18 cellular contexts compared by ENCODE assay signal in the genomic region with DNA sequence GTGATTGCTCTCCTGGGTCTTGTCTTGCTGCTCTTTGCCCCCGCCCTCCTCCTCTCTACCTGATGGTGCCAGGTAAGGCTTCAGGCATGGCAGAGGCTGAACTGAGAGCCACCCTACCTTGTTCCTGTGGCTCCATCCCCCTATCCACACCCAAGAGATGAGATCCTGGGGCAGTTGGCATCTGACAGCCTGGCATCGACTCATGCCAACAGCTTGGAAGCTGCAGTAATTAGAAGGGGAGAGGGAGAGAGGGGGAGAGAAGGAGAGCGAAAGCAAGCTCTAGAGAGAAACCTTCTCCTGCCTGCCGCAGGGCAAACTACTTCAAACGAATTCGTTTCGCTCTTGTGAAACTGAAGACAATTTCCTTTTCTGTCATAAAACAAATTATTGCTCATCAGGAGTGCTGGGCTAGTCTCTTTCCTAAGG. TPM values are rescaled to one million over a fixed set of nuclear protein-coding genes. Genes with fewer than 3 reads are reported as not detected.
DNase-seq lines count a peak whose midpoint lies in the region; ATAC-seq, FAIRE-seq and TF ChIP-seq lines count a peak whose summit lies in the region.
"Had no signal": no experiment of that assay in that cellular context is flagged by ENCODE, and none has a peak within 500 bp of the region (broad histone marks: within the 10 kb centered on the region; RNA-seq: fewer than 3 reads in every experiment).

No MANE protein-coding gene starts in this region.

- H3K9me2 ChIP-seq in PC-9 (ENCODE audit: insufficient read depth) = no peaks in the 10 kb centered on the region

- peak; percentile 37 for ATAC-seq in foreskin keratinocyte
- ATAC-seq: upper lobe of right lung had no signal

- no peak overlapping the region for H3K4me3 ChIP-seq in PC-9
- H3K4me3 ChIP-seq: cardiac muscle cell, left ventricle myocardium inferior, neural progenitor cell, upper lobe of right lung had no signal

- BruUV-seq in PC-9 (replicated peaks; lab: Mats Ljungman, UMichigan) = no TSS peak

- H3K27me3 ChIP-seq in PC-9 (ENCODE audit: insufficient read depth, low read depth) = no peaks in the 10 kb centered on the region
- H3K27me3 ChIP-seq in foreskin keratinocyte = peaks cover 7% of the 10 kb centered on the region
- H3K27me3 ChIP-seq: cardiac muscle cell, upper lobe of right lung had no signal

- no peak for FAIRE-seq in GM19239 (lab: Jason Lieb, UNC)
- FAIRE-seq: A204.1 had no signal

- intact Hi-C loops in PC-9 (cut with micrococcal nuclease; ENCODE audit: unreplicated experiment) = no loop called here

- no peaks in the 10 kb centered on the region for H3K36me3 ChIP-seq in PC-9 (ENCODE audit: low read depth)
- H3K36me3 ChIP-seq: cardiac muscle cell, left ventricle myocardium inferior, neural progenitor cell, upper lobe of right lung had no signal

- H3K4me1 ChIP-seq in PC-9 (replicated peaks; ENCODE audit: insufficient read depth) (peaks cover 55% of the 10 kb centered on the region), foreskin keratinocyte (peaks cover 16% of the 10 kb centered on the region)
- H3K4me1 ChIP-seq: left ventricle myocardium inferior, upper lobe of right lung had no signal

- no peaks in the 10 kb centered on the region for H3K79me2 ChIP-seq in PC-9 (ENCODE audit: low read depth)

- CTCF ChIA-PET in PC-9 (lab: Charles Lee) = no interaction called here

- H3K4me2 ChIP-seq in PC-9 = peak overlapping the region; percentile 64
- H3K4me2 ChIP-seq: KMS-11, neural progenitor cell had no signal

- no peaks in the 10 kb centered on the region for H4K20me1 ChIP-seq in PC-9 (ENCODE audit: insufficient read depth)

- H2AFZ ChIP-seq in PC-9 = no peak overlapping the region
- H2AFZ ChIP-seq: neural progenitor cell had no signal

- peak overlapping the region; percentile 82 for H3K27ac ChIP-seq in PC-9
- H3K27ac ChIP-seq in foreskin keratinocyte = peak overlapping the region; percentile 35
- H3K27ac ChIP-seq: cardiac muscle cell, KMS-11, left ventricle myocardium inferior, neural progenitor cell, upper lobe of right lung had no signal

- peak; percentile 10 for DNase-seq in NCI-H1105 treated with DMSO at 0.1 percent for 48 hours (lab: John Stamatoyannopoulos, UW)
- no peak for DNase-seq in NCI-H1105 (lab: John Stamatoyannopoulos, UW)
- peak; percentile 25 for DNase-seq in GM04504 (ENCODE audit: low read depth)
- DNase-seq in PC-9 = peak in 1 of 2 experiments; percentile 83
- DNase-seq in foreskin keratinocyte = peak; percentile 48 to 75
- DNase-seq in GM19239 (ENCODE audit: insufficient read length, low spot score) = no peak
- no peak for DNase-seq in NCI-H526 treated with DMSO at 0.1 percent for 48 hours (lab: John Stamatoyannopoulos, UW)
- no peak for DNase-seq in NK-92 treated with Interleukin-12 subunit alpha and Interleukin-12 subunit beta, amount 100 ng/mL, for 24 hours (lab: John Stamatoyannopoulos, UW)
- DNase-seq: Caco-2, endodermal cell, head of caudate nucleus, left ventricle myocardium inferior, NCI-H345, upper lobe of right lung had no signal

- no peaks in the 10 kb centered on the region for H3K9me3 ChIP-seq in PC-9 (ENCODE audit: insufficient read depth, low read depth)
- H3K9me3 ChIP-seq: left ventricle myocardium inferior, upper lobe of right lung had no signal

- POLR2A ChIA-PET in PC-9 (lab: Charles Lee; ENCODE audit: unreplicated experiment) = no interaction called here

- H3F3A ChIP-seq in PC-9 (ENCODE audit: insufficient read depth, low read depth) = peaks cover 35% of the 10 kb centered on the region

- TF ChIP-seq CTCF in PC-9 (conservative IDR thresholded peaks at IDR 0.05) = no peak
- no peak for TF ChIP-seq CTCF in foreskin keratinocyte (conservative IDR thresholded peaks at IDR 0.05)

RNA-seq across cellular contexts. Expression of a gene that starts 13.8 kb away (rescaled TPM):
- total RNA-seq in PC-9 (2021) = 13.3 and 14.9 TPM in 2 replicates
- total RNA-seq in foreskin keratinocyte = 4.2 and 5.1 TPM in 2 replicates
- 3.3 and 4.6 TPM in 2 replicates for polyA plus RNA-seq in foreskin keratinocyte

RNA-seq across cellular contexts. Expression of a gene that starts 23.7 kb away (rescaled TPM):
- 31.7 and 43.9 TPM in 2 replicates for total RNA-seq in PC-9 (2021)
- total RNA-seq in foreskin keratinocyte = 28.1 and 32.4 TPM in 2 replicates
- polyA plus RNA-seq in foreskin keratinocyte = 35.8 and 40.7 TPM in 2 replicates

RNA-seq across cellular contexts. Expression of a gene that starts 31.2 kb away (rescaled TPM):
- total RNA-seq in PC-9 (2021) (13.5 and 18.0 TPM in 2 replicates), foreskin keratinocyte (4.4 and 4.9 TPM in 2 replicates)
- 5.7 and 6.3 TPM in 2 replicates for polyA plus RNA-seq in foreskin keratinocyte

RNA-seq across cellular contexts. Expression of a gene that starts 33.3 kb away (rescaled TPM):
- total RNA-seq in PC-9 (2021) = 1.5 and 1.9 TPM in 2 replicates
- total RNA-seq in foreskin keratinocyte = 0.25 and 0.58 TPM in 2 replicates
- polyA plus RNA-seq in foreskin keratinocyte = 0.60 and 0.76 TPM in 2 replicates
- total RNA-seq: cardiac muscle cell had no signal

RNA-seq across cellular contexts. Expression of a gene that starts 33.5 kb away (rescaled TPM):
- total RNA-seq in PC-9 (2021) (50.1 and 63.8 TPM in 2 replicates), foreskin keratinocyte (37.1 and 39.2 TPM in 2 replicates)
- polyA plus RNA-seq in foreskin keratinocyte = 46.7 and 49.5 TPM in 2 replicates

Comparison
In these comparisons a context has a peak if more than half of its experiments do, and no peak if none do; other contexts are left out.
1. DNase-seq: peak in NCI-H1105 treated with DMSO at 0.1 percent for 48 hours (single experiment), GM04504 (single experiment) and foreskin keratinocyte (2 of 2); none in NCI-H1105 (single experiment), GM19239 (single experiment), NCI-H526 treated with DMSO at 0.1 percent for 48 hours (single experiment) and NK-92 treated with Interleukin-12 subunit alpha and Interleukin-12 subunit beta, amount 100 ng/mL, for 24 hours (single experiment).